In genomic region chr11:124896821-124897391, GRCh38 we compare ENCODE assay signal across 2 cellular contexts.
TF ChIP-seq lines count a peak whose summit lies in the region.

No MANE protein-coding gene starts in this region.

TF ChIP-seq in IMR-90, 13 proteins besides CTCF, POLR2A, EP300 and RAD21 (continued from another document):
- TF ChIP-seq MXI1 (IDR thresholded peaks at IDR 0.05; ENCODE audit: borderline replicate concordance, low read depth, low read length) (no peak), RFX5 (IDR thresholded peaks at IDR 0.05; ENCODE audit: low read depth, low read length) (no peak), MAZ (IDR thresholded peaks at IDR 0.05; ENCODE audit: borderline replicate concordance, low read depth, low read length) (no peak), NFE2L2 (IDR thresholded peaks at IDR 0.05; ENCODE audit: low read depth, low read length) (no peak), BHLHE40 (IDR thresholded peaks at IDR 0.05; ENCODE audit: low read depth, low read length) (no peak), ELK1 (IDR thresholded peaks at IDR 0.05; ENCODE audit: borderline replicate concordance, low read depth, low read length) (no peak), FOS (IDR thresholded peaks at IDR 0.05; ENCODE audit: low read depth, low read length) (no peak)
- TF ChIP-seq, protein P1, sequence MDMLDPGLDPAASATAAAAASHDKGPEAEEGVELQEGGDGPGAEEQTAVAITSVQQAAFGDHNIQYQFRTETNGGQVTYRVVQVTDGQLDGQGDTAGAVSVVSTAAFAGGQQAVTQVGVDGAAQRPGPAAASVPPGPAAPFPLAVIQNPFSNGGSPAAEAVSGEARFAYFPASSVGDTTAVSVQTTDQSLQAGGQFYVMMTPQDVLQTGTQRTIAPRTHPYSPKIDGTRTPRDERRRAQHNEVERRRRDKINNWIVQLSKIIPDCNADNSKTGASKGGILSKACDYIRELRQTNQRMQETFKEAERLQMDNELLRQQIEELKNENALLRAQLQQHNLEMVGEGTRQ (IDR thresholded peaks at IDR 0.05; ENCODE audit: low read depth, low read length) = no peak

TF ChIP-seq in liver, 16 proteins besides CTCF, POLR2A, EP300 and RAD21 (continued from another document):
- TF ChIP-seq REST (IDR thresholded peaks at IDR 0.05) (no peak), FOXA1 (IDR thresholded peaks at IDR 0.05) (no peak), GABPA (IDR thresholded peaks at IDR 0.05 in 1 of 2, conservative IDR thresholded peaks at IDR 0.05 in 1 of 2) (no peak), RXRA (IDR thresholded peaks at IDR 0.05) (no peak), TAF1 (conservative IDR thresholded peaks at IDR 0.05) (no peak), YY1 (IDR thresholded peaks at IDR 0.05) (no peak), JUND (IDR thresholded peaks at IDR 0.05) (no peak), FOXA2 (IDR thresholded peaks at IDR 0.05) (no peak), NR2F2 (IDR thresholded peaks at IDR 0.05) (no peak), HNF4G (IDR thresholded peaks at IDR 0.05) (no peak), SP1 (IDR thresholded peaks at IDR 0.05) (no peak), HNF4A (conservative IDR thresholded peaks at IDR 0.05) (no peak)
- TF ChIP-seq, protein P2, sequence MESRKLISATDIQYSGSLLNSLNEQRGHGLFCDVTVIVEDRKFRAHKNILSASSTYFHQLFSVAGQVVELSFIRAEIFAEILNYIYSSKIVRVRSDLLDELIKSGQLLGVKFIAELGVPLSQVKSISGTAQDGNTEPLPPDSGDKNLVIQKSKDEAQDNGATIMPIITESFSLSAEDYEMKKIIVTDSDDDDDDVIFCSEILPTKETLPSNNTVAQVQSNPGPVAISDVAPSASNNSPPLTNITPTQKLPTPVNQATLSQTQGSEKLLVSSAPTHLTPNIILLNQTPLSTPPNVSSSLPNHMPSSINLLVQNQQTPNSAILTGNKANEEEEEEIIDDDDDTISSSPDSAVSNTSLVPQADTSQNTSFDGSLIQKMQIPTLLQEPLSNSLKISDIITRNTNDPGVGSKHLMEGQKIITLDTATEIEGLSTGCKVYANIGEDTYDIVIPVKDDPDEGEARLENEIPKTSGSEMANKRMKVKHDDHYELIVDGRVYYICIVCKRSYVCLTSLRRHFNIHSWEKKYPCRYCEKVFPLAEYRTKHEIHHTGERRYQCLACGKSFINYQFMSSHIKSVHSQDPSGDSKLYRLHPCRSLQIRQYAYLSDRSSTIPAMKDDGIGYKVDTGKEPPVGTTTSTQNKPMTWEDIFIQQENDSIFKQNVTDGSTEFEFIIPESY (IDR thresholded peaks at IDR 0.05) = no peak
- TF ChIP-seq, protein P3, sequence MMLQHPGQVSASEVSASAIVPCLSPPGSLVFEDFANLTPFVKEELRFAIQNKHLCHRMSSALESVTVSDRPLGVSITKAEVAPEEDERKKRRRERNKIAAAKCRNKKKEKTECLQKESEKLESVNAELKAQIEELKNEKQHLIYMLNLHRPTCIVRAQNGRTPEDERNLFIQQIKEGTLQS (IDR thresholded peaks at IDR 0.05) = no peak
